ENCODE assay signal across 8 cellular contexts in genomic region chr15:90352109-90352893, GRCh38. TPM values are rescaled to one million over a fixed set of nuclear protein-coding genes. Genes with fewer than 3 reads are reported as not detected.
DNase-seq lines count a peak whose midpoint lies in the region; ATAC-seq and TF ChIP-seq lines count a peak whose summit lies in the region.

Gene ZNF774 (plus strand): TSS chr15:90352284. CDS start chr15:90354661, 2,377 bp downstream.

- peaks cover 3% of the 10 kb centered on the region for H3K4me1 Mint-ChIP-seq in T-helper 17 cell

- peak within 1 kb of the TSS; percentile 63 for H3K27ac Mint-ChIP-seq in T-helper 17 cell

- intact Hi-C loops in ascending aorta (cut with DNase I) (loop anchor here (1.0 to 5.0 kb wide), 3 partner anchors 32 to 50 kb away; partner anchors contain the start of gene IQGAP1), aorta (cut with DNase I) (no loop called here)

- H3K36me3 Mint-ChIP-seq in T-helper 17 cell (ENCODE audit: low read depth) = no peaks in the 10 kb centered on the region

- H3K9me3 ChIP-seq in T-helper 17 cell (ENCODE audit: control insufficient read depth, low read length, poor library complexity, severe bottlenecking) (no peaks in the 10 kb centered on the region), ascending aorta (no peaks in the 10 kb centered on the region), aorta (ENCODE audit: control insufficient read depth, low read length) (no peaks in the 10 kb centered on the region)

- DNase-seq in NCI-H1694 treated with DMSO at 0.1 percent for 48 hours (lab: John Stamatoyannopoulos, UW) (peak; percentile 93), T-helper 17 cell (peak; percentile 78 to 88 (median 86)), ascending aorta (ENCODE audit: low spot score in 2 of 2) (peak; percentile 84 to 96), hepatic stellate cell (ENCODE audit: low spot score) (peak; percentile 99), aorta (peak; percentile 92 to 93)

- H3K36me3 ChIP-seq in ascending aorta = no peaks in the 10 kb centered on the region
- H3K36me3 ChIP-seq in rectal smooth muscle tissue (ENCODE audit: control insufficient read depth, insufficient read depth, low read length) = no peaks in the 10 kb centered on the region
- no peaks in the 10 kb centered on the region for H3K36me3 ChIP-seq in aorta (ENCODE audit: control insufficient read depth in 1 of 2, insufficient read depth in 2 of 2, low read length in 1 of 2)

- H3K27ac ChIP-seq in ascending aorta = peak within 1 kb of the TSS; percentile 45 to 87
- no peak within 1 kb of the TSS for H3K27ac ChIP-seq in rectal smooth muscle tissue (ENCODE audit: low read depth, low read length)
- H3K27ac ChIP-seq in aorta (ENCODE audit: low read depth in 1 of 2, low read length in 2 of 2) = peak within 1 kb of the TSS in 1 of 2 donors; percentile 58

- whole genome bisulfite sequencing in aorta, 2 donors = 1% methylated on average over 53 of the region's 53 CpGs

- peak within 1 kb of the TSS; percentile 53 for H3K9ac ChIP-seq in rectal smooth muscle tissue (ENCODE audit: low read length)

- H3K4me3 ChIP-seq in ascending aorta (peak within 1 kb of the TSS; percentile 59 to 94), rectal smooth muscle tissue (ENCODE audit: low read length) (peak within 1 kb of the TSS; percentile 79), aorta (ENCODE audit: low read length in 2 of 2) (peak within 1 kb of the TSS; percentile 76 to 92)

- H3K27me3 ChIP-seq in ascending aorta (no peaks in the 10 kb centered on the region), rectal smooth muscle tissue (ENCODE audit: control insufficient read depth, insufficient read depth, low read length) (no peaks in the 10 kb centered on the region), aorta (ENCODE audit: control insufficient read depth in 1 of 2, insufficient read depth in 2 of 2, low read length in 1 of 2) (no peaks in the 10 kb centered on the region)

- H3K27me3 Mint-ChIP-seq in T-helper 17 cell = no peaks in the 10 kb centered on the region

- H3K4me1 ChIP-seq in ascending aorta (no peaks in the 10 kb centered on the region), rectal smooth muscle tissue (ENCODE audit: control insufficient read depth, insufficient read depth, low read length) (no peaks in the 10 kb centered on the region), aorta (ENCODE audit: control insufficient read depth in 1 of 2, insufficient read depth in 2 of 2, low read length in 2 of 2) (no peaks in the 10 kb centered on the region)

- ATAC-seq in GM18499 (IDR thresholded peaks at IDR 0.05; ENCODE audit: insufficient read depth, unreplicated experiment) (peak; percentile 98), HG02938 (IDR thresholded peaks at IDR 0.05; ENCODE audit: unreplicated experiment) (peak; percentile 99), T-helper 17 cell (peak; percentile 99), aorta (ENCODE audit: low FRiP score) (peak; percentile 98)

- H3K4me3 Mint-ChIP-seq in T-helper 17 cell = peak within 1 kb of the TSS; percentile 91

- TF ChIP-seq CTCF in ascending aorta (IDR thresholded peaks at IDR 0.05) = no peak

RNA-seq across cellular contexts. Expression of gene ZNF774, which starts in this region (rescaled TPM):
- total RNA-seq in T-helper 17 cell (under 1 TPM in 1 of 2 donors, not detected in 1; 0.15 TPM), ascending aorta (0.21 TPM), aorta (1 to 10 TPM; 6.1 to 7.4 TPM)
- polyA plus RNA-seq in aorta = 1 to 10 TPM in 1 of 2 donors, under 1 TPM in 1; 0.50 to 2.6 TPM

Comparison
In these comparisons a context has a peak if more than half of its experiments do, and no peak if none do; other contexts are left out.
1. Peak in DNase-seq and ATAC-seq in T-helper 17 cell; RNA of the gene not detected or under 1 TPM.
2. Peak in DNase-seq, H3K4me3 ChIP-seq and H3K27ac ChIP-seq in ascending aorta; RNA of the gene not detected or under 1 TPM.